8 cellular contexts compared by ENCODE assay signal in the genomic region with DNA sequence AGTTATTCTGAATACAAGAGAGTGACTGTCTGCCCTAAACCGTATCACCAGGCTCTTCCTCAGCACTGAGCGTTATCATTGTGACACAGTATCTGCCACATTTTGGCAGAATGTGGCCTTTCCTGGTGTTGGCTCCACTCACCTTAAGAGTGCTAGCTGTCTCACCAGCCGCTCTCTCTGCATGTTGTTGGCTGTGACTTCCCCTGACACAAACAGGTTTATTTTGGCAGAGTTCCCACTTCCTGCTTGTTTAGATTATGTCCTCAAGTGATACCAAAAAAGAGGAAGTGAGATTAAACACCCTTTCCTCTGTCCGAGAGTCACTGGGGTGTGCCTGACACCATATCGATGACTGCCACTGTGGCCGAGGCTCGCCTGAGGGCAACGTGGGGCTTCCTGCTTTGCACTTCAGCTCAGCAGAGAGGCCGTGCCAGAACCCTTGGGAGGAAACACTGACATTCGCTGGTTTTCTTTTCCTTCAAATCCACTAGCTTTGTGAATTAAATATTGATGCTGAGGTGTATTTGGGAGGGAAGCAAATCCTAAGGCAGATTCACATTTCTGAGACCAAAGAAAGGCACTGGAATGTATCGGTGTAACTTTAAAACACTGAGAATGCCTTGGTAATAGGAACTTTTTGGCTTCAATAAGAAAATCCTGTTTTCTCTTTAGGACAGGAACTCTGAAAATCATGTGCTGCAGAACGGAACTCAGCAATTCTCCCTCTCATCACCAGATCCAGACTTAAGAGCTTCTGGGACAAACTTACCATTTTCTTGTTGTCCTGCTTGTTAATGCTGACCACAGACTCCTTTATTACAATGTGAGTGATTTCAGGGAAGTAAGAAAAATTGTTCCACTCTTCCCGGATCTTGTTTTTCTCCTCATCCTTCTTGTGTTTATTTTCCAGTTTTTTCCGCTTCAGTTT.
DNase-seq lines count a peak whose midpoint lies in the region; ATAC-seq and TF ChIP-seq lines count a peak whose summit lies in the region.

No MANE protein-coding gene starts in this region.

- DNase-seq in CD4-positive, CD25-positive, alpha-beta regulatory T cell, result peak; percentile 3 to 62 (median 45)
- DNase-seq in T-helper 2 cell treated with Interferon-gamma antibody and Interleukin-4, amounts not matched to agents 5 μg/mL and 100 μg/mL, for 36 hours (ENCODE audit: low spot score), result no peak
- DNase-seq in osteocyte (ENCODE audit: extremely low spot score, unreplicated experiment) (no peak), DMS79 treated with DMSO at 0.1 percent for 48 hours (lab: John Stamatoyannopoulos, UW) (no peak), NCI-H2171 (lab: John Stamatoyannopoulos, UW) (no peak)

- H3K9me3 ChIP-seq in CD4-positive, CD25-positive, alpha-beta regulatory T cell (ENCODE audit: control insufficient read depth in 2 of 2, low read length in 2 of 2), result no peaks in the 10 kb centered on the region

- no peaks in the 10 kb centered on the region for H3K27me3 Mint-ChIP-seq in CD4-positive, CD25-positive, alpha-beta regulatory T cell
- H3K27me3 Mint-ChIP-seq in T-helper 2 cell treated with Interferon-gamma antibody and Interleukin-4, amounts not matched to agents 5 μg/mL and 100 μg/mL, for 36 hours (ENCODE audit: low read depth), result no peaks in the 10 kb centered on the region
- no peaks in the 10 kb centered on the region for H3K27me3 Mint-ChIP-seq in dendritic cell treated with granulocyte-macrophage colony-stimulating factor and Interleukin-4, amounts not matched to agents 40 ng/mL and 50 ng/mL, for 4 days
- no peaks in the 10 kb centered on the region for H3K27me3 Mint-ChIP-seq in osteocyte (ENCODE audit: unreplicated experiment)

- H3K4me3 ChIP-seq in CD4-positive, CD25-positive, alpha-beta regulatory T cell (ENCODE audit: low read depth, low read length), result peak overlapping the region; percentile 24

- H3K27ac ChIP-seq in CD4-positive, CD25-positive, alpha-beta regulatory T cell (ENCODE audit: insufficient read depth, low read length, poor library complexity, severe bottlenecking), result peak overlapping the region; percentile 52

- intact Hi-C loops in dendritic cell treated with granulocyte-macrophage colony-stimulating factor and Interleukin-4, amounts not matched to agents 40 ng/mL and 50 ng/mL, for 4 days (cut with micrococcal nuclease), result loop anchor here (5.0 kb wide), 2 partner anchors 93 to 178 kb away; no protein-coding TSS in a partner anchor

- H3K4me1 Mint-ChIP-seq in CD4-positive, CD25-positive, alpha-beta regulatory T cell, result peaks cover 18 to 38% (median 30%) of the 10 kb centered on the region in 4 donors
- H3K4me1 Mint-ChIP-seq in T-helper 2 cell treated with Interferon-gamma antibody and Interleukin-4, amounts not matched to agents 5 μg/mL and 100 μg/mL, for 36 hours (ENCODE audit: low read depth), result peaks cover 17% of the 10 kb centered on the region
- peaks cover 65% of the 10 kb centered on the region for H3K4me1 Mint-ChIP-seq in dendritic cell treated with granulocyte-macrophage colony-stimulating factor and Interleukin-4, amounts not matched to agents 40 ng/mL and 50 ng/mL, for 4 days (ENCODE audit: low read depth)
- H3K4me1 Mint-ChIP-seq in osteocyte (ENCODE audit: unreplicated experiment), result peaks cover 22% of the 10 kb centered on the region

- peaks cover 63% of the 10 kb centered on the region for H3K36me3 Mint-ChIP-seq in CD4-positive, CD25-positive, alpha-beta regulatory T cell
- peaks cover 57% of the 10 kb centered on the region for H3K36me3 Mint-ChIP-seq in T-helper 2 cell treated with Interferon-gamma antibody and Interleukin-4, amounts not matched to agents 5 μg/mL and 100 μg/mL, for 36 hours (ENCODE audit: low read depth)
- H3K36me3 Mint-ChIP-seq in dendritic cell treated with granulocyte-macrophage colony-stimulating factor and Interleukin-4, amounts not matched to agents 40 ng/mL and 50 ng/mL, for 4 days (ENCODE audit: low read depth), result peaks cover 69% of the 10 kb centered on the region
- H3K36me3 Mint-ChIP-seq in osteocyte (ENCODE audit: unreplicated experiment), result peaks cover 31% of the 10 kb centered on the region

- peaks cover 90% of the 10 kb centered on the region for H3K36me3 ChIP-seq in CD4-positive, CD25-positive, alpha-beta regulatory T cell (ENCODE audit: control insufficient read depth, insufficient read depth, low read length)

- no peaks in the 10 kb centered on the region for H3K9me3 Mint-ChIP-seq in CD4-positive, CD25-positive, alpha-beta regulatory T cell
- H3K9me3 Mint-ChIP-seq in T-helper 2 cell treated with Interferon-gamma antibody and Interleukin-4, amounts not matched to agents 5 μg/mL and 100 μg/mL, for 36 hours, result no peaks in the 10 kb centered on the region
- H3K9me3 Mint-ChIP-seq in dendritic cell treated with granulocyte-macrophage colony-stimulating factor and Interleukin-4, amounts not matched to agents 40 ng/mL and 50 ng/mL, for 4 days, result no peaks in the 10 kb centered on the region
- no peaks in the 10 kb centered on the region for H3K9me3 Mint-ChIP-seq in osteocyte (ENCODE audit: unreplicated experiment)

- peak overlapping the region in 3 of 4 donors; percentile 27 to 57 (median 41) for H3K4me3 Mint-ChIP-seq in CD4-positive, CD25-positive, alpha-beta regulatory T cell
- peak overlapping the region; percentile 39 for H3K4me3 Mint-ChIP-seq in T-helper 2 cell treated with Interferon-gamma antibody and Interleukin-4, amounts not matched to agents 5 μg/mL and 100 μg/mL, for 36 hours
- H3K4me3 Mint-ChIP-seq in dendritic cell treated with granulocyte-macrophage colony-stimulating factor and Interleukin-4, amounts not matched to agents 40 ng/mL and 50 ng/mL, for 4 days, result peak overlapping the region; percentile 45
- no peak overlapping the region for H3K4me3 Mint-ChIP-seq in osteocyte (ENCODE audit: unreplicated experiment)

- no peaks in the 10 kb centered on the region for H3K27me3 ChIP-seq in CD4-positive, CD25-positive, alpha-beta regulatory T cell (ENCODE audit: control insufficient read depth, insufficient read depth, low read length)

- no peak for TF ChIP-seq CTCF in osteocyte (IDR thresholded peaks at IDR 0.05)

- peak overlapping the region; percentile 79 to 86 (median 82) for H3K27ac Mint-ChIP-seq in CD4-positive, CD25-positive, alpha-beta regulatory T cell
- peak overlapping the region; percentile 82 for H3K27ac Mint-ChIP-seq in T-helper 2 cell treated with Interferon-gamma antibody and Interleukin-4, amounts not matched to agents 5 μg/mL and 100 μg/mL, for 36 hours
- peak overlapping the region; percentile 82 for H3K27ac Mint-ChIP-seq in dendritic cell treated with granulocyte-macrophage colony-stimulating factor and Interleukin-4, amounts not matched to agents 40 ng/mL and 50 ng/mL, for 4 days
- H3K27ac Mint-ChIP-seq in osteocyte (ENCODE audit: unreplicated experiment), result peak overlapping the region; percentile 58

- peaks cover 18% of the 10 kb centered on the region for H3K4me1 ChIP-seq in CD4-positive, CD25-positive, alpha-beta regulatory T cell (ENCODE audit: control insufficient read depth, insufficient read depth, low read length, poor library complexity, severe bottlenecking)

- peak; percentile 69 to 75 for ATAC-seq in CD4-positive, CD25-positive, alpha-beta regulatory T cell (ENCODE audit: low read depth in 2 of 2)
- peak; percentile 99 for ATAC-seq in GM19438 (IDR thresholded peaks at IDR 0.05; ENCODE audit: low read depth, unreplicated experiment)
- peak; percentile 100 for ATAC-seq in HG03457 (IDR thresholded peaks at IDR 0.05; ENCODE audit: unreplicated experiment)

Comparison
In these comparisons a context has a peak if more than half of its experiments do, and no peak if none do; other contexts are left out.
1. DNase-seq: peak in CD4-positive, CD25-positive, alpha-beta regulatory T cell (3 of 3); none in T-helper 2 cell treated with Interferon-gamma antibody and Interleukin-4, amounts not matched to agents 5 μg/mL and 100 μg/mL, for 36 hours (single experiment), osteocyte (single experiment), DMS79 treated with DMSO at 0.1 percent for 48 hours (single experiment) and NCI-H2171 (single experiment).
2. Peak in every context shown above with its lines, with median percentiles within 50 percentile points of each other: ATAC-seq and H3K27ac Mint-ChIP-seq.